ENCODE assay signal across 9 cellular contexts in the genomic region with DNA sequence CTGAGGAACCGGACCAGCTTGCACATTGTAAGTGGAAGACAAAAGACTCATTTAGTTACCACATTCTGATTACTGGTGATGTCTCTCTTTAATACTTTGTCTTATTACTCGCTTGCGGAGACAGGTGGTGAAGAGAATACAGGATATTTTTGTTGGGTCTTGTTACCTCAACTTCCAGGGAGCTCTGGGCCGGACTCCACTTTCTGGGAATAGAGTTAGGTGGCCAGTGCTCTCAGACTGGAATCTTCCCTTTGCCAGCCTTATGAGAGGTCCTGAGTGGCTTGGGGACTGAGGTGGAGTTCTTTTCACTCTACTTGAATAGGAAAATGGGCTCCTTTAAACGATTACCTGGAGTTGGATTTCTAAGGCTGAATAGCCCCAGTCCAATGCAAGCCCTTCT. TPM values are rescaled to one million over a fixed set of nuclear protein-coding genes. Genes with fewer than 3 reads are reported as not detected.
DNase-seq lines count a peak whose midpoint lies in the region; ATAC-seq and TF ChIP-seq lines count a peak whose summit lies in the region.
"Had no signal": no experiment of that assay in that cellular context is flagged by ENCODE, and none has a peak within 500 bp of the region (broad histone marks: within the 10 kb centered on the region; RNA-seq: fewer than 3 reads in every experiment).

No MANE protein-coding gene starts in this region.

- H3K27me3 ChIP-seq in CD8-positive, alpha-beta T cell (ENCODE audit: insufficient read depth, low read length): no peaks in the 10 kb centered on the region
- H3K27me3 ChIP-seq in OCI-LY3 (ENCODE audit: low read depth, low read length): peaks cover 6% of the 10 kb centered on the region; the same call in 1 of the 2 replicates

- peak overlapping the region; percentile 81; the same call in 1 of the 2 replicates for H3K9ac ChIP-seq in OCI-LY3 (ENCODE audit: low read length)

- H3K4me2 ChIP-seq in OCI-LY3 (ENCODE audit: low read length): peak overlapping the region; percentile 99

- no peak for TF ChIP-seq CTCF in CD8-positive, alpha-beta T cell (IDR thresholded peaks at IDR 0.05)
- TF ChIP-seq CTCF in OCI-LY3 (IDR thresholded peaks at IDR 0.05; ENCODE audit: low read depth, low read length): no peak
- no peak for TF ChIP-seq CTCF in neural crest cell (conservative IDR thresholded peaks at IDR 0.05)

- intact Hi-C loops in CD8-positive, alpha-beta T cell (cut with DNase I, micrococcal nuclease): loop anchor here (5.0 to 10.0 kb wide), 6 partner anchors 74 to 1829 kb away; a partner anchor contains a TSS
- intact Hi-C loops in dendritic cell treated with granulocyte-macrophage colony-stimulating factor and Interleukin-4, amounts not matched to agents 40 ng/mL and 50 ng/mL, for 4 days (cut with micrococcal nuclease): no loop called here

- no peaks in the 10 kb centered on the region for H3K9me3 ChIP-seq in CD8-positive, alpha-beta T cell (ENCODE audit: low read length)
- H3K9me3 ChIP-seq in OCI-LY3 (ENCODE audit: insufficient read depth, low read length): no peaks in the 10 kb centered on the region

- CTCF ChIA-PET in CD8-positive, alpha-beta T cell (lab: Charles Lee): interaction anchor here (0.8 to 1.7 kb wide), 2 partner anchors 9 to 19 kb away, joined by 3 to 4 read pairs; no protein-coding TSS in a partner anchor

- H3K79me2 ChIP-seq in OCI-LY3 (ENCODE audit: low read length): no peaks in the 10 kb centered on the region

- no peak overlapping the region for H3K4me3 ChIP-seq in CD8-positive, alpha-beta T cell (ENCODE audit: low read depth, low read length)
- peak overlapping the region; percentile 92 for H3K4me3 ChIP-seq in OCI-LY3 (ENCODE audit: low read length)

- H3K4me1 ChIP-seq in CD8-positive, alpha-beta T cell (ENCODE audit: insufficient read depth, low read length): peaks cover 33% of the 10 kb centered on the region
- H3K4me1 ChIP-seq in OCI-LY3 (ENCODE audit: low read length): peaks cover 30% of the 10 kb centered on the region

- H3K4me3 Mint-ChIP-seq in CD8-positive, alpha-beta T cell: peak overlapping the region; percentile 84
- no peak overlapping the region for H3K4me3 Mint-ChIP-seq in dendritic cell treated with granulocyte-macrophage colony-stimulating factor and Interleukin-4, amounts not matched to agents 40 ng/mL and 50 ng/mL, for 4 days
- H3K4me3 Mint-ChIP-seq in neural crest cell: peak overlapping the region; percentile 88

- no peaks in the 10 kb centered on the region for H3K27me3 Mint-ChIP-seq in CD8-positive, alpha-beta T cell (ENCODE audit: low read depth)
- peaks cover 85% of the 10 kb centered on the region for H3K27me3 Mint-ChIP-seq in dendritic cell treated with granulocyte-macrophage colony-stimulating factor and Interleukin-4, amounts not matched to agents 40 ng/mL and 50 ng/mL, for 4 days
- no peaks in the 10 kb centered on the region for H3K27me3 Mint-ChIP-seq in neural crest cell (ENCODE audit: low read depth)

- ATAC-seq in CD8-positive, alpha-beta T cell: no peak
- ATAC-seq in GM18520 (IDR thresholded peaks at IDR 0.05; ENCODE audit: unreplicated experiment): no peak
- ATAC-seq in HG03025 (IDR thresholded peaks at IDR 0.05; ENCODE audit: low FRiP score, unreplicated experiment): no peak
- ATAC-seq in HG03139 (IDR thresholded peaks at IDR 0.05; ENCODE audit: unreplicated experiment): no peak
- no peak for ATAC-seq in GM21447 (IDR thresholded peaks at IDR 0.05; ENCODE audit: unreplicated experiment)

- no peak for DNase-seq in CD8-positive, alpha-beta T cell
- DNase-seq in neural crest cell (ENCODE audit: low read depth, low spot score): no peak
- DNase-seq: erythroblast had no signal

- no peak overlapping the region for H3K27ac ChIP-seq in CD8-positive, alpha-beta T cell (ENCODE audit: low read depth, low read length)
- H3K27ac ChIP-seq in OCI-LY3 (ENCODE audit: low read length): no peak overlapping the region

- no peaks in the 10 kb centered on the region for H3K36me3 Mint-ChIP-seq in CD8-positive, alpha-beta T cell
- no peaks in the 10 kb centered on the region for H3K36me3 Mint-ChIP-seq in dendritic cell treated with granulocyte-macrophage colony-stimulating factor and Interleukin-4, amounts not matched to agents 40 ng/mL and 50 ng/mL, for 4 days (ENCODE audit: low read depth)
- H3K36me3 Mint-ChIP-seq in neural crest cell (ENCODE audit: low read depth): no peaks in the 10 kb centered on the region

- POLR2A ChIA-PET in CD8-positive, alpha-beta T cell (lab: Charles Lee): interaction anchor here (0.6 to 1.1 kb wide), 3 partner anchors 35 to 68 kb away, joined by 3 read pairs; no protein-coding TSS in a partner anchor

- no peaks in the 10 kb centered on the region for H3K36me3 ChIP-seq in CD8-positive, alpha-beta T cell (ENCODE audit: insufficient read depth, low read length)
- H3K36me3 ChIP-seq in OCI-LY3 (replicated peaks; ENCODE audit: low read depth, low read length): no peaks in the 10 kb centered on the region

- no peaks in the 10 kb centered on the region for H3K9me3 Mint-ChIP-seq in CD8-positive, alpha-beta T cell
- peaks cover 3% of the 10 kb centered on the region for H3K9me3 Mint-ChIP-seq in dendritic cell treated with granulocyte-macrophage colony-stimulating factor and Interleukin-4, amounts not matched to agents 40 ng/mL and 50 ng/mL, for 4 days
- H3K9me3 Mint-ChIP-seq in neural crest cell: no peaks in the 10 kb centered on the region

- H3K4me1 Mint-ChIP-seq in CD8-positive, alpha-beta T cell (ENCODE audit: low read depth): peaks cover 50% of the 10 kb centered on the region
- H3K4me1 Mint-ChIP-seq in dendritic cell treated with granulocyte-macrophage colony-stimulating factor and Interleukin-4, amounts not matched to agents 40 ng/mL and 50 ng/mL, for 4 days (ENCODE audit: low read depth): peaks cover 30% of the 10 kb centered on the region
- H3K4me1 Mint-ChIP-seq in neural crest cell: peaks cover 66% of the 10 kb centered on the region

- H3K27ac Mint-ChIP-seq in CD8-positive, alpha-beta T cell: no peak overlapping the region
- H3K27ac Mint-ChIP-seq in dendritic cell treated with granulocyte-macrophage colony-stimulating factor and Interleukin-4, amounts not matched to agents 40 ng/mL and 50 ng/mL, for 4 days: peak overlapping the region; percentile 67
- H3K27ac Mint-ChIP-seq in neural crest cell (ENCODE audit: unreplicated experiment): peak overlapping the region; percentile 99

- H4K20me1 ChIP-seq in OCI-LY3 (ENCODE audit: insufficient read depth, low read length): no peaks in the 10 kb centered on the region

- no peak overlapping the region for H2AFZ ChIP-seq in OCI-LY3 (ENCODE audit: low read depth, low read length)

RNA-seq across cellular contexts. Expression of a gene that starts 33.3 kb away (rescaled TPM):
- total RNA-seq in CD8-positive, alpha-beta T cell: 1 to 10 TPM in 1 of 2 experiments, under 1 TPM in 1; 0.53 to 1.2 TPM
- total RNA-seq in neural crest cell: 42.1 and 44.2 TPM in 2 replicates

Comparison
In these comparisons a context has a peak if more than half of its experiments do, and no peak if none do; other contexts are left out.
1. RNA of a gene that starts 33.3 kb away (total RNA-seq): 42.1 to 44.2 TPM in neural crest cell; 0.53 to 1.2 TPM in CD8-positive, alpha-beta T cell; every median in the first group is over 10 times any median in the second.